12 cellular contexts compared by ENCODE assay signal in genomic region chr19:16886305-16886880, GRCh38. TPM values are rescaled to one million over a fixed set of nuclear protein-coding genes. Genes with fewer than 3 reads are reported as not detected.
A peak's percentile ranks its signal among the peaks of the same experiment; 100 is the strongest.
DNase-seq lines count a peak whose midpoint lies in the region; TF ChIP-seq lines count a peak whose summit lies in the region.
"Had no signal": no experiment of that assay in that cellular context is flagged by ENCODE, and none has a peak within 500 bp of the region (broad histone marks: within the 10 kb centered on the region; RNA-seq: fewer than 3 reads in every experiment).

No MANE protein-coding gene starts in this region.

- peaks cover 9% of the 10 kb centered on the region for H3K9me3 Mint-ChIP-seq in chondrocyte (ENCODE audit: low read depth)

- H3K27ac ChIP-seq in thyroid gland: peak overlapping the region in 2 of 3 donors; percentile 56 to 75
- H3K27ac ChIP-seq in Karpas-422 (ENCODE audit: low read length): no peak overlapping the region

- no peak overlapping the region for H3K9ac ChIP-seq in Karpas-422 (ENCODE audit: low read length)

- 54% methylated on average over 20 of the region's 20 CpGs for WGBS in thyroid gland, 2 donors

- H3K79me2 ChIP-seq in Karpas-422 (ENCODE audit: low read length): no peaks in the 10 kb centered on the region

- peaks cover 0 to 11% of the 10 kb centered on the region in 2 donors for H3K4me1 ChIP-seq in thyroid gland
- no peaks in the 10 kb centered on the region for H3K4me1 ChIP-seq in Karpas-422 (ENCODE audit: low read length)

- H3K4me3 ChIP-seq in thyroid gland (replicated peaks in 1 of 3) (no peak overlapping the region), Karpas-422 (ENCODE audit: low read length) (no peak overlapping the region)

- H4K20me1 ChIP-seq in Karpas-422 (ENCODE audit: insufficient read depth, low read depth, low read length): no peaks in the 10 kb centered on the region

- H3K27ac Mint-ChIP-seq in chondrocyte (ENCODE audit: unreplicated experiment): peak overlapping the region; percentile 71
- H3K27ac Mint-ChIP-seq: stimulated activated naive CD8-positive, alpha-beta T cell treated with anti-CD3 and anti-CD28 coated beads, Interleukin-15, amount 100 ng/mL, for 72 hours had no signal

- H3K36me3 ChIP-seq in thyroid gland (no peaks in the 10 kb centered on the region), Karpas-422 (ENCODE audit: insufficient read depth, low read length) (no peaks in the 10 kb centered on the region)

- peaks cover 3% of the 10 kb centered on the region for H3K36me3 Mint-ChIP-seq in chondrocyte (ENCODE audit: low read depth)

- TF ChIP-seq POLR2A in thyroid gland (IDR thresholded peaks at IDR 0.05): no peak

- DNase-seq in LoVo (ENCODE audit: low spot score): peak; percentile 15
- DNase-seq in chondrocyte (ENCODE audit: low spot score): no peak
- peak; percentile 20 for DNase-seq in kidney tubule cell (ENCODE audit: low spot score)
- peak; percentile 40 to 45 for DNase-seq in thyroid gland
- DNase-seq in Karpas-422: no peak
- no peak for DNase-seq in GM10266 (ENCODE audit: extremely low spot score)
- DNase-seq in NCI-H345 (lab: John Stamatoyannopoulos, UW): no peak
- DNase-seq: GF-D8; NCI-H526 treated with DMSO at 0.1 percent for 48 hours; stimulated activated CD4-positive, alpha-beta T cell treated with anti-CD3 and anti-CD28 coated beads, Interleukin-15, amount 100 ng/mL, for 24 hours; stimulated activated naive CD8-positive, alpha-beta T cell treated with anti-CD3 and anti-CD28 coated beads, Interleukin-15, amount 100 ng/mL, for 72 hours had no signal

- intact Hi-C loops in thyroid gland (cut with DNase I): no loop called here

- H3K9me3 ChIP-seq in thyroid gland: no peaks in the 10 kb centered on the region
- no peaks in the 10 kb centered on the region; the same call in 1 of the 2 replicates for H3K9me3 ChIP-seq in Karpas-422 (ENCODE audit: low read length)

- no peak overlapping the region for H2AFZ ChIP-seq in Karpas-422 (ENCODE audit: low read length)

- H3K9me2 ChIP-seq in Karpas-422 (replicated peaks; ENCODE audit: insufficient read depth, low read length): no peaks in the 10 kb centered on the region

- H3K4me2 ChIP-seq in Karpas-422 (ENCODE audit: low read depth, low read length, poor library complexity, severe bottlenecking): no peak overlapping the region

- H3K27me3 Mint-ChIP-seq in chondrocyte (ENCODE audit: low read depth): no peaks in the 10 kb centered on the region

- no peak overlapping the region for H3K4me3 Mint-ChIP-seq in chondrocyte (ENCODE audit: unreplicated experiment)
- H3K4me3 Mint-ChIP-seq: dendritic cell treated with granulocyte-macrophage colony-stimulating factor and Interleukin-4, amounts not matched to agents 40 ng/mL and 50 ng/mL, for 4 days; stimulated activated naive CD8-positive, alpha-beta T cell treated with anti-CD3 and anti-CD28 coated beads, Interleukin-15, amount 100 ng/mL, for 72 hours had no signal

- TF ChIP-seq CTCF in chondrocyte (IDR thresholded peaks at IDR 0.05): no peak
- TF ChIP-seq CTCF in thyroid gland (IDR thresholded peaks at IDR 0.05): no peak
- no peak for TF ChIP-seq CTCF in GM10266 (IDR thresholded peaks at IDR 0.05; ENCODE audit: control insufficient read depth, insufficient read depth, low read depth, missing control alignments)

- H3K27me3 ChIP-seq in thyroid gland (no peaks in the 10 kb centered on the region), Karpas-422 (ENCODE audit: low read length) (no peaks in the 10 kb centered on the region)

- H3K4me1 Mint-ChIP-seq in chondrocyte (ENCODE audit: low read depth): peaks cover 6% of the 10 kb centered on the region

RNA-seq across cellular contexts. Expression of gene F2RL3, which starts 2.4 kb away (rescaled TPM):
- total RNA-seq in chondrocyte (0.05 to 0.10 TPM in 2 of 3 replicates, not detected in the other), thyroid gland (10 to 100 TPM in 3 of 4 donors, 1 to 10 TPM in 1; 9.9 to 44.2 (median 12.6) TPM)
- not detected in 2 replicates for total RNA-seq in Karpas-422 (2014; rRNA removed; shearing (Covaris generic); ENCODE audit: low replicate concordance)

RNA-seq across cellular contexts. Expression of gene SIN3B, which starts 57.2 kb away (rescaled TPM):
- total RNA-seq in chondrocyte (59.2 to 62.2 TPM (median 59.7 TPM) in 3 replicates), thyroid gland (10 to 100 TPM; 33.6 to 65.9 (median 47.6) TPM)
- total RNA-seq in Karpas-422 (2014; rRNA removed; shearing (Covaris generic); ENCODE audit: low replicate concordance): 19.4 and 29.2 TPM in 2 replicates

Comparison
In these comparisons a context has a peak if more than half of its experiments do, and no peak if none do; other contexts are left out.
1. DNase-seq: peak in LoVo (single experiment), kidney tubule cell (single experiment) and thyroid gland (2 of 2); none in chondrocyte (single experiment), Karpas-422 (single experiment), GM10266 (single experiment) and NCI-H345 (single experiment).